ENCODE assay signal across 28 cellular contexts in the genomic region with DNA sequence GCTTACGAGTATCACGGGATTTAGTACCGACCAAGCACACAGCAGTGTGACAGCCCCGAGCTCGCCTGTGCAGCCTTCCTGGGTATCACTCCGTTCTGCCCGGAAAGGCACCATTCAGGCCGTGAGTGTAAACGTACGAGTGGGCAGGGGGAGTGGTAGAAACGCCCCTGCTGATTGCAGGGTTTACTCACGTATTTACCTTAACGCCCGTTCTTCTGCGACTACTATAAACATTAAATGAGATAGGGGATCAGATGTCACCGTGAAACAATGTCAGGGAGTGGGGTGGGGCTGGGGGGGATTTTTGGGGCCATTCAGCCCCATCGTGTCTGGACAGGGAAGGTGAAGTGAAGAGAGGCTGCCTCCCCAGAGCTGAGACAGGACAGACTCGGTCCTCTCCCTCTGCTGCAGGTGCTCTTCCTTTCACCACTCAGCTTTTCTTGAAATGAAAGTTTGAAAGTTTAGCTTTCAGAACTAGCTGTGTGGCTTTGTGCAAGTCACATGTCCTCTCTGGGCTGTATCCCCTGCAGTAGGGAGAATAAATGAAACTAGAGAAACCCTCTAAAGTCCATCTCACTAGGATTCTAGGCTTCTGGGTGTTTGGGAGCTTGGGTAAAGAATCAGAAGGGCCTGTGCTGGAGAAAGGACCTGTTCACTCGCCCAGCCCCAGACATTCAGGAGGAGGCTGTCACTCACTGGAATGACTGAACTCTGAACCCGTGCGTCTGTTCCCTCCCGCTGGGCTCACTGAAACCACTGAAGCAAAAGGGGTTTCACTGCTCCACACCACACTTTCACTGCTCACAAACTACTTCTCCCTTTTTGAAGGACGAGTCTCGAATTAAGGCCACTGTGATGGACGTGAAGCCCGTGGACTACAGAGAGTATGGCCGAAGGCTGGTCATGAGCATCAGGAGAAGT.
DNase-seq lines count a peak whose midpoint lies in the region; ATAC-seq and TF ChIP-seq lines count a peak whose summit lies in the region.
"Had no signal": no experiment of that assay in that cellular context is flagged by ENCODE, and none has a peak within 500 bp of the region (broad histone marks: within the 10 kb centered on the region; RNA-seq: fewer than 3 reads in every experiment).

No MANE protein-coding gene starts in this region.

- no peaks in the 10 kb centered on the region for H3K4me1 ChIP-seq in vagina
- H3K4me1 ChIP-seq: BLaER1, left lung, right atrium auricular region had no signal

- no peak overlapping the region for H3K27ac ChIP-seq in vagina
- H3K27ac ChIP-seq: BLaER1, cardiac muscle cell, left lung, ovary, right atrium auricular region, RWPE1, thoracic aorta had no signal

- H3K4me3 Mint-ChIP-seq in nephron progenitor cell: no peak overlapping the region
- H3K4me3 Mint-ChIP-seq: naive thymus-derived CD4-positive, alpha-beta T cell; T-helper 1 cell treated with Interleukin-12 subunit alpha and Interleukin-12 subunit beta and Interleukin-4 antibody, amounts not matched to agents 30 μg/mL and 1 μg/mL, for 36 hours had no signal

- no peak overlapping the region for H3K4me3 ChIP-seq in GM12865 (ENCODE audit: low read depth, low read length)
- no peak overlapping the region for H3K4me3 ChIP-seq in vagina
- H3K4me3 ChIP-seq: BLaER1, cardiac muscle cell, left lung, ovary, right atrium auricular region, thoracic aorta had no signal

- TF ChIP-seq CTCF in GM12865 (IDR thresholded peaks at IDR 0.05; ENCODE audit: insufficient read depth, low read depth, low read length, missing control alignments) (no peak), nephron progenitor cell (IDR thresholded peaks at IDR 0.05) (no peak), vagina (IDR thresholded peaks at IDR 0.05) (no peak)

- no peaks in the 10 kb centered on the region for H3K27me3 ChIP-seq in vagina
- H3K27me3 ChIP-seq: BLaER1, cardiac muscle cell, left lung, ovary, right atrium auricular region had no signal

- peak; percentile 74 for DNase-seq in GM12865 (ENCODE audit: low read depth)
- peak; percentile 36 for DNase-seq in GM19238 (ENCODE audit: insufficient read length, low spot score)
- no peak for DNase-seq in nephron progenitor cell
- no peak for DNase-seq in CD1c-positive myeloid dendritic cell (ENCODE audit: extremely low spot score)
- no peak for DNase-seq in vagina (ENCODE audit: extremely low spot score in 2 of 2)
- DNase-seq: activated CD4-positive, alpha-beta T cell treated with anti-CD3 and anti-CD28 coated beads for 48 hours; activated naive CD4-positive, alpha-beta T cell treated with anti-CD3 and anti-CD28 coated beads, Interleukin-2, amount 50 U/mL, for 16 hours; Caco-2; DMS79 treated with DMSO at 0.1 percent for 48 hours; hypothalamus; Karpas-422; left lung; naive thymus-derived CD4-positive, alpha-beta T cell; NCI-H1694; NCI-H2171 treated with DMSO at 0.1 percent for 48 hours; NCI-H526 treated with DMSO at 0.1 percent for 48 hours; stimulated activated CD4-positive, alpha-beta T cell treated with anti-CD3 and anti-CD28 coated beads, Interleukin-4, amount 100 ng/mL, for 24 hours; stimulated activated naive CD4-positive, alpha-beta T cell treated with Interleukin-2 at 50 U/mL for 16 hours had no signal

- H3K36me3 ChIP-seq in vagina: peaks cover 0 to 35% of the 10 kb centered on the region in 2 donors
- H3K36me3 ChIP-seq: ovary had no signal

- H3K36me3 Mint-ChIP-seq in nephron progenitor cell (ENCODE audit: low read depth): peaks cover 55% of the 10 kb centered on the region

- ATAC-seq in HG02885 (IDR thresholded peaks at IDR 0.05; ENCODE audit: poor library complexity, unreplicated experiment): peak; percentile 59
- no peak for ATAC-seq in HG03520 (IDR thresholded peaks at IDR 0.05; ENCODE audit: unreplicated experiment)
- ATAC-seq in HG03442 (IDR thresholded peaks at IDR 0.05; ENCODE audit: unreplicated experiment): no peak
- ATAC-seq: left lung; naive thymus-derived CD4-positive, alpha-beta T cell had no signal

- H3K9me3 Mint-ChIP-seq in nephron progenitor cell: no peaks in the 10 kb centered on the region
- H3K9me3 Mint-ChIP-seq: naive thymus-derived CD4-positive, alpha-beta T cell; T-helper 1 cell treated with Interleukin-12 subunit alpha and Interleukin-12 subunit beta and Interleukin-4 antibody, amounts not matched to agents 30 μg/mL and 1 μg/mL, for 36 hours had no signal

- H3K4me1 Mint-ChIP-seq in nephron progenitor cell: peaks cover 55% of the 10 kb centered on the region

- intact Hi-C loops in vagina (cut with DNase I): no loop called here

- H3K9me3 ChIP-seq in vagina: no peaks in the 10 kb centered on the region
- H3K9me3 ChIP-seq: BLaER1, Caco-2, left lung, ovary, right atrium auricular region, thoracic aorta had no signal

- peak overlapping the region; percentile 30 for H3K27ac Mint-ChIP-seq in nephron progenitor cell
- H3K27ac Mint-ChIP-seq: naive thymus-derived CD4-positive, alpha-beta T cell; T-helper 1 cell treated with Interleukin-12 subunit alpha and Interleukin-12 subunit beta and Interleukin-4 antibody, amounts not matched to agents 30 μg/mL and 1 μg/mL, for 36 hours had no signal

- TF ChIP-seq POLR2A in vagina (IDR thresholded peaks at IDR 0.05): no peak

- no peaks in the 10 kb centered on the region for H3K27me3 Mint-ChIP-seq in nephron progenitor cell (ENCODE audit: low read depth, poor library complexity)
- H3K27me3 Mint-ChIP-seq: naive thymus-derived CD4-positive, alpha-beta T cell had no signal

Comparison
In these comparisons a context has a peak if more than half of its experiments do, and no peak if none do; other contexts are left out.
1. DNase-seq: peak in GM12865 (single experiment) and GM19238 (single experiment); none in nephron progenitor cell (single experiment), CD1c-positive myeloid dendritic cell (single experiment) and vagina (0 of 2).